Comparison of ENCODE assay signal across 15 cellular contexts in genomic region chr4:155854597-155855226, GRCh38. TPM values are rescaled to one million over a fixed set of nuclear protein-coding genes. Genes with fewer than 3 reads are reported as not detected.
A peak's percentile ranks its signal among the peaks of the same experiment; 100 is the strongest.
DNase-seq lines count a peak whose midpoint lies in the region; ATAC-seq and TF ChIP-seq lines count a peak whose summit lies in the region.
"Had no signal": no experiment of that assay in that cellular context is flagged by ENCODE, and none has a peak within 500 bp of the region (broad histone marks: within the 10 kb centered on the region; RNA-seq: fewer than 3 reads in every experiment).

No MANE protein-coding gene starts in this region.

- H3K9ac ChIP-seq in endodermal cell (ENCODE audit: extremely low read depth, low read length, poor library complexity, severe bottlenecking): no peak overlapping the region

- TF ChIP-seq CTCF in astrocyte of the spinal cord (IDR thresholded peaks at IDR 0.05; ENCODE audit: low read depth, low read length) (no peak), nephron progenitor cell (IDR thresholded peaks at IDR 0.05) (no peak), endodermal cell (conservative IDR thresholded peaks at IDR 0.05) (no peak)

- WGBS in endodermal cell (ENCODE audit: insufficient coverage in 1 of 2, insufficient read length in 1 of 2), 2 experiments: 72 to 84% methylated on average over 2 to 6 of the region's 6 CpGs

- H3K27ac ChIP-seq in endodermal cell (ENCODE audit: low read depth, low read length): no peak overlapping the region

- H3K27me3 Mint-ChIP-seq in nephron progenitor cell (ENCODE audit: low read depth, poor library complexity) (no peaks in the 10 kb centered on the region), endodermal cell (ENCODE audit: insufficient read depth) (no peaks in the 10 kb centered on the region)

- in situ Hi-C loops in astrocyte of the spinal cord (cut with HindIII; ENCODE audit: low sequenced_read_pairs): no loop called here

- no peaks in the 10 kb centered on the region for H3K36me3 Mint-ChIP-seq in nephron progenitor cell (ENCODE audit: low read depth)
- H3K36me3 Mint-ChIP-seq in endodermal cell (ENCODE audit: low read depth): no peaks in the 10 kb centered on the region
- H3K36me3 Mint-ChIP-seq: activated naive CD8-positive, alpha-beta T cell had no signal

- H3K27ac Mint-ChIP-seq in nephron progenitor cell (peak overlapping the region; percentile 43), endodermal cell (no peak overlapping the region)
- H3K27ac Mint-ChIP-seq: activated naive CD8-positive, alpha-beta T cell had no signal

- no peaks in the 10 kb centered on the region for H3K4me1 Mint-ChIP-seq in nephron progenitor cell
- peaks cover 7% of the 10 kb centered on the region for H3K4me1 Mint-ChIP-seq in endodermal cell

- H3K9me3 Mint-ChIP-seq in nephron progenitor cell: peaks cover 7% of the 10 kb centered on the region
- H3K9me3 Mint-ChIP-seq in endodermal cell: peaks cover 10% of the 10 kb centered on the region

- no peak for ATAC-seq in HG02970 (IDR thresholded peaks at IDR 0.05; ENCODE audit: low FRiP score, unreplicated experiment)
- no peak for ATAC-seq in GM19328 (IDR thresholded peaks at IDR 0.05; ENCODE audit: unreplicated experiment)

- H3K4me3 Mint-ChIP-seq in nephron progenitor cell (no peak overlapping the region), endodermal cell (no peak overlapping the region)
- H3K4me3 Mint-ChIP-seq: activated naive CD8-positive, alpha-beta T cell had no signal

- no peaks in the 10 kb centered on the region for H3K36me3 ChIP-seq in MG63
- no peaks in the 10 kb centered on the region for H3K36me3 ChIP-seq in endodermal cell (ENCODE audit: control insufficient read depth, insufficient read depth, low read length)

- H3K27me3 ChIP-seq in MG63 (no peaks in the 10 kb centered on the region), endodermal cell (ENCODE audit: control insufficient read depth, insufficient read depth, low read length, poor library complexity, severe bottlenecking) (no peaks in the 10 kb centered on the region)

- no peaks in the 10 kb centered on the region for H3K9me3 ChIP-seq in MG63
- H3K9me3 ChIP-seq in endodermal cell (ENCODE audit: control insufficient read depth, low read length): peaks cover 1% of the 10 kb centered on the region

- no peaks in the 10 kb centered on the region for H3K4me1 ChIP-seq in endodermal cell (ENCODE audit: control insufficient read depth, insufficient read depth, low read length)

- H3K4me3 ChIP-seq in MG63: no peak overlapping the region
- no peak overlapping the region for H3K4me3 ChIP-seq in astrocyte of the spinal cord (ENCODE audit: low read depth, low read length)
- H3K4me3 ChIP-seq in endodermal cell (ENCODE audit: low read length): no peak overlapping the region

- DNase-seq in GM04504 (ENCODE audit: low read depth) (peak; percentile 6), MG63 (peak; percentile 11), astrocyte of the spinal cord (ENCODE audit: low read depth, low spot score) (peak; percentile 52), nephron progenitor cell (no peak), NCI-H446 (lab: John Stamatoyannopoulos, UW) (no peak), endodermal cell (no peak)
- DNase-seq: activated CD4-positive, alpha-beta T cell treated with anti-CD3 and anti-CD28 coated beads for 4 hours; DMS 273 treated with DMSO at 0.1 percent for 48 hours; KBM-7; SIG-M5; stimulated activated CD4-positive, alpha-beta T cell treated with anti-CD3 and anti-CD28 coated beads, Interleukin-2, amount 100 ng/mL, for 48 hours; substantia nigra had no signal

RNA-seq across cellular contexts. Expression of gene ASIC5, which starts 11.4 kb away (rescaled TPM):
- total RNA-seq in MG63 (2014; rRNA removed; shearing (Covaris generic); ENCODE audit: low replicate concordance): not detected in 2 replicates
- not detected for total RNA-seq in endodermal cell
- not detected for polyA plus RNA-seq in endodermal cell (2013, experiment 1 of 2)
- polyA plus RNA-seq in endodermal cell (2013, experiment 2 of 2): not detected

RNA-seq across cellular contexts. Expression of gene TDO2, which starts 48.8 kb away (rescaled TPM):
- total RNA-seq in MG63 (2014; rRNA removed; shearing (Covaris generic); ENCODE audit: low replicate concordance): not detected in 2 replicates
- not detected for total RNA-seq in endodermal cell
- polyA plus RNA-seq in endodermal cell (2013, experiment 1 of 2): 0.21 TPM
- 0.33 TPM for polyA plus RNA-seq in endodermal cell (2013, experiment 2 of 2)

Comparison
In these comparisons a context has a peak if more than half of its experiments do, and no peak if none do; other contexts are left out.
1. DNase-seq: peak in GM04504 (single experiment), MG63 (single experiment) and astrocyte of the spinal cord (single experiment); none in nephron progenitor cell (single experiment), NCI-H446 (0 of 2) and endodermal cell (single experiment).